Comparison of ENCODE assay signal across 10 cellular contexts in the genomic region with DNA sequence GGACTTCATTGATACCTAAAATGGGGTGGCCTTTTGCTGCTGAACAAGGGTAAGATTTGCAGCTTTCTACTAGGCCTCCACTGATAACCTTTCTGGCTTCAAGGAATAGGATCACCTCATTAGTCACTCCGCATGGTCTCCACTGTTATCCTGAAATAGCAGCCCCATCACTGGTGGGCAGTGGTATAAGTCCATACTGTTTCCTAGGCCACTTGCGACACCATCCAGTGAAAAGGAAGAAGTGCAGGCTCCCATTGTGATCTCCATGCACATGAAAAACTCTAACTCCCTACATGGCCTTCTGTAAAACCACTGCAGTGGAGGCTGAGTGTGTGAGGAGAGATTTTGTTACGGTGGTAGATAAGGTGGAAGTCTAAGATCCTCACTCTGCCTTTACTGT.
DNase-seq lines count a peak whose midpoint lies in the region; ATAC-seq and TF ChIP-seq lines count a peak whose summit lies in the region.
"Had no signal": no experiment of that assay in that cellular context is flagged by ENCODE, and none has a peak within 500 bp of the region (broad histone marks: within the 10 kb centered on the region; RNA-seq: fewer than 3 reads in every experiment).

No MANE protein-coding gene starts in this region.

- DNase-seq in ACHN (peak; percentile 0), HEK293T (ENCODE audit: extremely low spot score) (peak; percentile 39), SHP77 treated with DMSO at 0.1 percent for 48 hours (lab: John Stamatoyannopoulos, UW) (peak; percentile 45), iPS DF 19.7 (ENCODE audit: low read depth, low spot score) (peak; percentile 78), hippocampal formation (lab: John Stamatoyannopoulos, UW) (no peak), psoas muscle (no peak), Calu3 (no peak)
- no peak for DNase-seq in natural killer cell treated with Interleukin-12 subunit alpha and Interleukin-12 subunit beta and Interleukin-15 and Interleukin-18, amount 100 ng/mL, for 72 hours (ENCODE audit: low spot score)
- DNase-seq: AML-193, NCI-H187 treated with DMSO at 0.1 percent for 48 hours had no signal

- 44 to 56% (median 48%) methylated on average over 3 of the region's 3 CpGs for WGBS in psoas muscle, 3 donors

- peaks cover 18% of the 10 kb centered on the region for H3K9me3 Mint-ChIP-seq in natural killer cell treated with Interleukin-12 subunit alpha and Interleukin-12 subunit beta and Interleukin-15 and Interleukin-18, amount 100 ng/mL, for 72 hours
- H3K9me3 Mint-ChIP-seq in Calu3 (ENCODE audit: low read depth, unreplicated experiment) = no peaks in the 10 kb centered on the region

- no peak overlapping the region for H3K4me3 Mint-ChIP-seq in natural killer cell treated with Interleukin-12 subunit alpha and Interleukin-12 subunit beta and Interleukin-15 and Interleukin-18, amount 100 ng/mL, for 72 hours
- H3K4me3 Mint-ChIP-seq in Calu3 (ENCODE audit: low read depth, unreplicated experiment) = no peak overlapping the region

- in situ Hi-C loops in ACHN (cut with HindIII; ENCODE audit: low pct_ligation_motif_present, low pct_unique_long_range_greater_than_20kb, low sequenced_read_pairs) = no loop called here

- H3K27me3 ChIP-seq in psoas muscle (ENCODE audit: insufficient read depth in 3 of 3, low read length in 2 of 3) = no peaks in the 10 kb centered on the region

- CTCF ChIA-PET in HEK293T (lab: Yijun Ruan, JAX) (no interaction called here), Calu3 (lab: Charles Lee) (no interaction called here)

- H3K4me3 ChIP-seq in psoas muscle = no peak overlapping the region

- TF ChIP-seq CTCF in psoas muscle (IDR thresholded peaks at IDR 0.05) (no peak), Calu3 (IDR thresholded peaks at IDR 0.05; ENCODE audit: unreplicated experiment) (no peak)

- no peak overlapping the region for H3K27ac Mint-ChIP-seq in natural killer cell treated with Interleukin-12 subunit alpha and Interleukin-12 subunit beta and Interleukin-15 and Interleukin-18, amount 100 ng/mL, for 72 hours
- H3K27ac Mint-ChIP-seq in Calu3 (ENCODE audit: unreplicated experiment) = no peak overlapping the region

- no peaks in the 10 kb centered on the region for H3K4me1 Mint-ChIP-seq in natural killer cell treated with Interleukin-12 subunit alpha and Interleukin-12 subunit beta and Interleukin-15 and Interleukin-18, amount 100 ng/mL, for 72 hours (ENCODE audit: low read depth in 2 of 2)
- H3K4me1 Mint-ChIP-seq in Calu3 (ENCODE audit: low read depth, unreplicated experiment) = no peaks in the 10 kb centered on the region

- no peaks in the 10 kb centered on the region for H3K27me3 Mint-ChIP-seq in natural killer cell treated with Interleukin-12 subunit alpha and Interleukin-12 subunit beta and Interleukin-15 and Interleukin-18, amount 100 ng/mL, for 72 hours
- no peaks in the 10 kb centered on the region for H3K27me3 Mint-ChIP-seq in Calu3 (ENCODE audit: unreplicated experiment)

- no TSS peak for BruUV-seq in Calu3 (replicated peaks; lab: Mats Ljungman, UMichigan)

- POLR2A ChIA-PET in HEK293T (lab: Yijun Ruan, JAX) = no interaction called here

- intact Hi-C loops in psoas muscle (cut with DNase I) (no loop called here), Calu3 (cut with micrococcal nuclease; ENCODE audit: unreplicated experiment) (no loop called here)

- no peaks in the 10 kb centered on the region for H3K9me3 ChIP-seq in psoas muscle

- no peaks in the 10 kb centered on the region for H3K36me3 ChIP-seq in psoas muscle (ENCODE audit: insufficient read depth in 1 of 2, low read depth in 1 of 2)

- H3K36me3 Mint-ChIP-seq in natural killer cell treated with Interleukin-12 subunit alpha and Interleukin-12 subunit beta and Interleukin-15 and Interleukin-18, amount 100 ng/mL, for 72 hours = no peaks in the 10 kb centered on the region
- H3K36me3 Mint-ChIP-seq in Calu3 (ENCODE audit: insufficient read depth, unreplicated experiment) = no peaks in the 10 kb centered on the region

- no peak for ATAC-seq in psoas muscle
- ATAC-seq in natural killer cell treated with Interleukin-12 subunit alpha and Interleukin-12 subunit beta and Interleukin-15 and Interleukin-18, amount 100 ng/mL, for 72 hours = no peak

- no peaks in the 10 kb centered on the region for H3K4me1 ChIP-seq in psoas muscle

- no peak overlapping the region for H3K27ac ChIP-seq in psoas muscle

TF ChIP-seq in HEK293T, 16 proteins besides CTCF, POLR2A, EP300 and RAD21:
- TF ChIP-seq SUZ12 (IDR thresholded peaks at IDR 0.05) (no peak), ARNT (IDR thresholded peaks at IDR 0.05) (no peak), FOXM1 (IDR thresholded peaks at IDR 0.05; ENCODE audit: borderline replicate concordance) (no peak), NFRKB (IDR thresholded peaks at IDR 0.05) (no peak), ELF4 (IDR thresholded peaks at IDR 0.05) (no peak), SP1 (IDR thresholded peaks at IDR 0.05) (no peak), FOXK2 (IDR thresholded peaks at IDR 0.05) (no peak), L3MBTL2 (conservative IDR thresholded peaks at IDR 0.05) (no peak), HDGF (IDR thresholded peaks at IDR 0.05; ENCODE audit: borderline replicate concordance) (no peak), CTBP1 (IDR thresholded peaks at IDR 0.05; ENCODE audit: borderline replicate concordance) (no peak), TARDBP (IDR thresholded peaks at IDR 0.05) (no peak), BHLHE40 (IDR thresholded peaks at IDR 0.05; ENCODE audit: borderline replicate concordance) (no peak), LEF1 (IDR thresholded peaks at IDR 0.05; ENCODE audit: borderline replicate concordance) (no peak)
TF ChIP-seq in HEK293T: peak in this region for 0.

Comparison
In these comparisons a context has a peak if more than half of its experiments do, and no peak if none do; other contexts are left out.
1. DNase-seq: peak in ACHN (single experiment), HEK293T (single experiment), SHP77 treated with DMSO at 0.1 percent for 48 hours (single experiment) and iPS DF 19.7 (single experiment); none in hippocampal formation (0 of 2), psoas muscle (0 of 2), natural killer cell treated with Interleukin-12 subunit alpha and Interleukin-12 subunit beta and Interleukin-15 and Interleukin-18, amount 100 ng/mL, for 72 hours (single experiment) and Calu3 (single experiment).